In genomic region chr17:58703887-58704286, GRCh38 we compare ENCODE assay signal across 19 cellular contexts. TPM values are rescaled to one million over a fixed set of nuclear protein-coding genes. Genes with fewer than 3 reads are reported as not detected.
"Had no signal": no experiment of that assay in that cellular context is flagged by ENCODE, and none has a peak within 500 bp of the region (broad histone marks: within the 10 kb centered on the region; RNA-seq: fewer than 3 reads in every experiment).

No MANE protein-coding gene starts in this region.

- H3K27ac Mint-ChIP-seq: activated naive CD4-positive, alpha-beta T cell treated with anti-CD3 and anti-CD28 coated beads, Interleukin-2, amount 50 U/mL, for 24 hours; activated naive CD8-positive, alpha-beta T cell treated with anti-CD3 and anti-CD28 coated beads, Interleukin-2, amount 50 U/mL, for 24 hours; brain; T-helper 17 cell had no signal

- H3K27me3 ChIP-seq: ascending aorta had no signal

- H3K4me1 Mint-ChIP-seq: activated naive CD4-positive, alpha-beta T cell treated with anti-CD3 and anti-CD28 coated beads, Interleukin-2, amount 50 U/mL, for 24 hours; brain had no signal

- H3K9me3 Mint-ChIP-seq: activated naive CD4-positive, alpha-beta T cell treated with anti-CD3 and anti-CD28 coated beads, Interleukin-2, amount 50 U/mL, for 24 hours; activated naive CD8-positive, alpha-beta T cell treated with anti-CD3 and anti-CD28 coated beads, Interleukin-2, amount 50 U/mL, for 24 hours had no signal

- DNase-seq: activated CD4-positive, alpha-beta T cell treated with anti-CD3 and anti-CD28 coated beads for 4 hours; activated naive CD8-positive, alpha-beta T cell treated with anti-CD3 and anti-CD28 coated beads, Interleukin-2, amount 50 U/mL, for 24 hours; activated T-cell treated with anti-CD3 and anti-CD28 coated beads for 4 hours; amniotic stem cell; Karpas-422; MM.1S; NCI-H1105; NCI-H1436; NCI-H1694 treated with DMSO at 0.1 percent for 48 hours; NCI-H2029 treated with DMSO at 0.1 percent for 48 hours; NCI-H510A treated with DMSO at 0.1 percent for 48 hours; NCI-H69; SHP77 treated with DMSO at 0.1 percent for 48 hours; T-helper 17 cell; WERI-Rb-1 had no signal

- H3K9me3 ChIP-seq: ascending aorta had no signal

- H3K4me3 Mint-ChIP-seq: activated naive CD4-positive, alpha-beta T cell treated with anti-CD3 and anti-CD28 coated beads, Interleukin-2, amount 50 U/mL, for 24 hours; activated naive CD8-positive, alpha-beta T cell treated with anti-CD3 and anti-CD28 coated beads, Interleukin-2, amount 50 U/mL, for 24 hours; brain; T-helper 17 cell had no signal

- H3K4me1 ChIP-seq: ascending aorta had no signal

- H3K27me3 Mint-ChIP-seq: activated naive CD4-positive, alpha-beta T cell treated with anti-CD3 and anti-CD28 coated beads, Interleukin-2, amount 50 U/mL, for 24 hours; activated naive CD8-positive, alpha-beta T cell treated with anti-CD3 and anti-CD28 coated beads, Interleukin-2, amount 50 U/mL, for 24 hours; T-helper 17 cell had no signal

- H3K4me3 ChIP-seq: ascending aorta, K562 had no signal

- H3K27ac ChIP-seq: ascending aorta, WERI-Rb-1 had no signal

RNA-seq across cellular contexts. Expression of gene TEX14, which starts 12.0 kb away (rescaled TPM):
- total RNA-seq: ascending aorta had no signal

RNA-seq across cellular contexts. Expression of gene PPM1E, which starts 51.8 kb away (rescaled TPM):
- total RNA-seq: T-helper 17 cell had no signal
